ENCODE assay signal across 1 cellular context in the genomic region with DNA sequence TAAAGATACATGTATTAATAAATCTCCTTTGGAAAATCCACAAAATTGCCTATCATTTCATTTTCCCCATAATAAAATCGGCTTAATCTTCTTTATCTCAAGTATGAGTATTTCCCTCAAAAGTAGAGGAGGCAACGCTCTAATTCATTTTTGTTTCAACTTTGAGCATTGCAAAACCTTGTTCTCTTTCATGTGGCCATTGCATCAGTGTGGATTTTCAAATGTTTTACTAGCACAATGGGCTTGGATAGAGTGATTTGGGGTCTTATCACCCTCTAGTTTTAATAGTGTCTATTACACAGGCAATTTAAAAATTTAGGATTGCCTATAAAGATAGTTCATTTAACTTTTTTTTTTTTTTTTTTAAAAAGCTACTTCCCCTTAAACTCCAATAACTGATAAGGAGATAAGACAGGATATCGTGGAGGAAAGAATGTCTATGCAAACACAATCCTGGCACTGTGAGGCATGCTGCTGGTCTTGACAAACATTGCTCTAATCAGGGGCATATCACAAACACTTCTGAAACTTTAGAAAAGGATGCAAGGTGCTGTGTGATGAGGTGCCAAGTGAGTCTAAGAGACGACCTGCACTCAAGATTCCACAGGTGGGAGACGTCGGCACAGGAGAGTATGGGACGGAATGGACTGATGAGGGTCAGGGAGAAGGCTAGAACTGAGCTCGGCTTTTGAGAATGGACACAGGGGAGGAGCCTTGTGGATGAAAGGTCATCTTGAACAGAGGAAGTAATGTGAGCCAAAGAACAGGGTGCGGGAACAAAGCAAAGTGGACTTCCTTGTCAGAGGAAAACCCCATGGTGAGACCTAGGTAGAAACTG.
TF ChIP-seq lines count a peak whose summit lies in the region.

No MANE protein-coding gene starts in this region.

TF ChIP-seq in HepG2, 621 proteins besides CTCF, POLR2A, EP300 and RAD21 (continued from another document):
- TF ChIP-seq, protein P1, sequence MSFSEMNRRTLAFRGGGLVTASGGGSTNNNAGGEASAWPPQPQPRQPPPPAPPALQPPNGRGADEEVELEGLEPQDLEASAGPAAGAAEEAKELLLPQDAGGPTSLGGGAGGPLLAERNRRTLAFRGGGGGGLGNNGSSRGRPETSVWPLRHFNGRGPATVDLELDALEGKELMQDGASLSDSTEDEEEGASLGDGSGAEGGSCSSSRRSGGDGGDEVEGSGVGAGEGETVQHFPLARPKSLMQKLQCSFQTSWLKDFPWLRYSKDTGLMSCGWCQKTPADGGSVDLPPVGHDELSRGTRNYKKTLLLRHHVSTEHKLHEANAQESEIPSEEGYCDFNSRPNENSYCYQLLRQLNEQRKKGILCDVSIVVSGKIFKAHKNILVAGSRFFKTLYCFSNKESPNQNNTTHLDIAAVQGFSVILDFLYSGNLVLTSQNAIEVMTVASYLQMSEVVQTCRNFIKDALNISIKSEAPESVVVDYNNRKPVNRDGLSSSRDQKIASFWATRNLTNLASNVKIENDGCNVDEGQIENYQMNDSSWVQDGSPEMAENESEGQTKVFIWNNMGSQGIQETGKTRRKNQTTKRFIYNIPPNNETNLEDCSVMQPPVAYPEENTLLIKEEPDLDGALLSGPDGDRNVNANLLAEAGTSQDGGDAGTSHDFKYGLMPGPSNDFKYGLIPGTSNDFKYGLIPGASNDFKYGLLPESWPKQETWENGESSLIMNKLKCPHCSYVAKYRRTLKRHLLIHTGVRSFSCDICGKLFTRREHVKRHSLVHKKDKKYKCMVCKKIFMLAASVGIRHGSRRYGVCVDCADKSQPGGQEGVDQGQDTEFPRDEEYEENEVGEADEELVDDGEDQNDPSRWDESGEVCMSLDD (CRISPR knock-in tag; IDR thresholded peaks at IDR 0.05; ENCODE audit: borderline replicate concordance): no peak
- TF ChIP-seq BORCS8-MEF2B (CRISPR knock-in tag; IDR thresholded peaks at IDR 0.05): no peak
- no peak for TF ChIP-seq NR2F6 (IDR thresholded peaks at IDR 0.05)
- TF ChIP-seq NR2F6 (CRISPR knock-in tag; IDR thresholded peaks at IDR 0.05): no peak
- TF ChIP-seq, protein P2, sequence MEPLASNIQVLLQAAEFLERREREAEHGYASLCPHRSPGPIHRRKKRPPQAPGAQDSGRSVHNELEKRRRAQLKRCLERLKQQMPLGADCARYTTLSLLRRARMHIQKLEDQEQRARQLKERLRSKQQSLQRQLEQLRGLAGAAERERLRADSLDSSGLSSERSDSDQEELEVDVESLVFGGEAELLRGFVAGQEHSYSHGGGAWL (CRISPR knock-in tag; IDR thresholded peaks at IDR 0.05): no peak
- TF ChIP-seq, protein P3, sequence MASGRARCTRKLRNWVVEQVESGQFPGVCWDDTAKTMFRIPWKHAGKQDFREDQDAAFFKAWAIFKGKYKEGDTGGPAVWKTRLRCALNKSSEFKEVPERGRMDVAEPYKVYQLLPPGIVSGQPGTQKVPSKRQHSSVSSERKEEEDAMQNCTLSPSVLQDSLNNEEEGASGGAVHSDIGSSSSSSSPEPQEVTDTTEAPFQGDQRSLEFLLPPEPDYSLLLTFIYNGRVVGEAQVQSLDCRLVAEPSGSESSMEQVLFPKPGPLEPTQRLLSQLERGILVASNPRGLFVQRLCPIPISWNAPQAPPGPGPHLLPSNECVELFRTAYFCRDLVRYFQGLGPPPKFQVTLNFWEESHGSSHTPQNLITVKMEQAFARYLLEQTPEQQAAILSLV (CRISPR knock-in tag; IDR thresholded peaks at IDR 0.05; ENCODE audit: borderline replicate concordance): no peak
- no peak for TF ChIP-seq ZNF577 (CRISPR knock-in tag; IDR thresholded peaks at IDR 0.05; ENCODE audit: borderline replicate concordance, low read depth)
- TF ChIP-seq ZNF24 (IDR thresholded peaks at IDR 0.05): no peak
- TF ChIP-seq, protein P4, sequence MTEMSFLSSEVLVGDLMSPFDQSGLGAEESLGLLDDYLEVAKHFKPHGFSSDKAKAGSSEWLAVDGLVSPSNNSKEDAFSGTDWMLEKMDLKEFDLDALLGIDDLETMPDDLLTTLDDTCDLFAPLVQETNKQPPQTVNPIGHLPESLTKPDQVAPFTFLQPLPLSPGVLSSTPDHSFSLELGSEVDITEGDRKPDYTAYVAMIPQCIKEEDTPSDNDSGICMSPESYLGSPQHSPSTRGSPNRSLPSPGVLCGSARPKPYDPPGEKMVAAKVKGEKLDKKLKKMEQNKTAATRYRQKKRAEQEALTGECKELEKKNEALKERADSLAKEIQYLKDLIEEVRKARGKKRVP (CRISPR knock-in tag; IDR thresholded peaks at IDR 0.05): peak in 1 of 2 experiments; percentile 63; a peak in 2 of 4 replicates
- TF ChIP-seq TEAD3 (CRISPR knock-in tag; optimal IDR thresholded peaks at IDR 0.05; ENCODE audit: borderline replicate concordance): peak; percentile 35
- TF ChIP-seq, protein P5, sequence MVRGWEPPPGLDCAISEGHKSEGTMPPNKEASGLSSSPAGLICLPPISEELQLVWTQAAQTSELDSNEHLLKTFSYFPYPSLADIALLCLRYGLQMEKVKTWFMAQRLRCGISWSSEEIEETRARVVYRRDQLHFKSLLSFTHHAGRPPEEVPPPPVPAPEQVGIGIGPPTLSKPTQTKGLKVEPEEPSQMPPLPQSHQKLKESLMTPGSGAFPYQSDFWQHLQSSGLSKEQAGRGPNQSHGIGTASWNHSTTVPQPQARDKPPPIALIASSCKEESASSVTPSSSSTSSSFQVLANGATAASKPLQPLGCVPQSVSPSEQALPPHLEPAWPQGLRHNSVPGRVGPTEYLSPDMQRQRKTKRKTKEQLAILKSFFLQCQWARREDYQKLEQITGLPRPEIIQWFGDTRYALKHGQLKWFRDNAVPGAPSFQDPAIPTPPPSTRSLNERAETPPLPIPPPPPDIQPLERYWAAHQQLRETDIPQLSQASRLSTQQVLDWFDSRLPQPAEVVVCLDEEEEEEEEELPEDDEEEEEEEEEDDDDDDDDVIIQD (CRISPR knock-in tag; IDR thresholded peaks at IDR 0.05; ENCODE audit: low read depth): no peak
- peak; percentile 53 for TF ChIP-seq ELF3 (CRISPR knock-in tag; IDR thresholded peaks at IDR 0.05)
- no peak for TF ChIP-seq MAFG (CRISPR knock-in tag; IDR thresholded peaks at IDR 0.05)
- TF ChIP-seq, protein P6, sequence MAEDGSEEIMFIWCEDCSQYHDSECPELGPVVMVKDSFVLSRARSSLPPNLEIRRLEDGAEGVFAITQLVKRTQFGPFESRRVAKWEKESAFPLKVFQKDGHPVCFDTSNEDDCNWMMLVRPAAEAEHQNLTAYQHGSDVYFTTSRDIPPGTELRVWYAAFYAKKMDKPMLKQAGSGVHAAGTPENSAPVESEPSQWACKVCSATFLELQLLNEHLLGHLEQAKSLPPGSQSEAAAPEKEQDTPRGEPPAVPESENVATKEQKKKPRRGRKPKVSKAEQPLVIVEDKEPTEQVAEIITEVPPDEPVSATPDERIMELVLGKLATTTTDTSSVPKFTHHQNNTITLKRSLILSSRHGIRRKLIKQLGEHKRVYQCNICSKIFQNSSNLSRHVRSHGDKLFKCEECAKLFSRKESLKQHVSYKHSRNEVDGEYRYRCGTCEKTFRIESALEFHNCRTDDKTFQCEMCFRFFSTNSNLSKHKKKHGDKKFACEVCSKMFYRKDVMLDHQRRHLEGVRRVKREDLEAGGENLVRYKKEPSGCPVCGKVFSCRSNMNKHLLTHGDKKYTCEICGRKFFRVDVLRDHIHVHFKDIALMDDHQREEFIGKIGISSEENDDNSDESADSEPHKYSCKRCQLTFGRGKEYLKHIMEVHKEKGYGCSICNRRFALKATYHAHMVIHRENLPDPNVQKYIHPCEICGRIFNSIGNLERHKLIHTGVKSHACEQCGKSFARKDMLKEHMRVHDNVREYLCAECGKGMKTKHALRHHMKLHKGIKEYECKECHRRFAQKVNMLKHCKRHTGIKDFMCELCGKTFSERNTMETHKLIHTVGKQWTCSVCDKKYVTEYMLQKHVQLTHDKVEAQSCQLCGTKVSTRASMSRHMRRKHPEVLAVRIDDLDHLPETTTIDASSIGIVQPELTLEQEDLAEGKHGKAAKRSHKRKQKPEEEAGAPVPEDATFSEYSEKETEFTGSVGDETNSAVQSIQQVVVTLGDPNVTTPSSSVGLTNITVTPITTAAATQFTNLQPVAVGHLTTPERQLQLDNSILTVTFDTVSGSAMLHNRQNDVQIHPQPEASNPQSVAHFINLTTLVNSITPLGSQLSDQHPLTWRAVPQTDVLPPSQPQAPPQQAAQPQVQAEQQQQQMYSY (CRISPR knock-in tag; IDR thresholded peaks at IDR 0.05): no peak
